In genomic region chr2:59680863-59681262, GRCh38 we compare ENCODE assay signal across 17 cellular contexts.
DNase-seq lines count a peak whose midpoint lies in the region; ATAC-seq, FAIRE-seq and TF ChIP-seq lines count a peak whose summit lies in the region.
"Had no signal": no experiment of that assay in that cellular context is flagged by ENCODE, and none has a peak within 500 bp of the region (broad histone marks: within the 10 kb centered on the region; RNA-seq: fewer than 3 reads in every experiment).

No MANE protein-coding gene starts in this region.

- no TSS peak for BruUV-seq in GM12878 (replicated peaks; lab: Mats Ljungman, UMichigan)

- no peak overlapping the region for H3K4me2 ChIP-seq in GM12878 (ENCODE audit: control insufficient read depth, insufficient read depth)

- H3K4me1 Mint-ChIP-seq in activated CD4-positive, alpha-beta memory T cell treated with anti-CD3 and anti-CD28 coated beads, Interleukin-2, amount 10 ng/mL, durations not matched to agents 7 days and 5 days = no peaks in the 10 kb centered on the region

- H3K27ac ChIP-seq in GM12878 (ENCODE audit: control insufficient read depth, insufficient read depth) = no peak overlapping the region

- WGBS in GM12878 (ENCODE audit: insufficient coverage, insufficient replicate concordance, low lambda C conversion rate, missing lambda C conversion rate) = 94% methylated on average over 1 of the region's 1 CpG

- TF ChIP-seq EP300 in GM12878 (IDR thresholded peaks at IDR 0.05; ENCODE audit: borderline replicate concordance in 1 of 2, control insufficient read depth in 1 of 2, low read depth in 2 of 2, low read length in 2 of 2) = no peak

- H4K20me1 ChIP-seq in GM12878 (ENCODE audit: control insufficient read depth, insufficient read depth) = no peaks in the 10 kb centered on the region

- H3K4me1 ChIP-seq in GM12878 (ENCODE audit: control insufficient read depth, insufficient read depth, low read length) = no peaks in the 10 kb centered on the region

- SMC1A ChIA-PET in GM12878 (lab: Charles Lee; ENCODE audit: uncharacterized antibody, unreplicated experiment) = no interaction called here

- in situ Hi-C loops in GM12878 (cut with MboI) = no loop called here

- TF ChIP-seq RAD21 in GM12878 (IDR thresholded peaks at IDR 0.05; ENCODE audit: insufficient read depth, low read depth, low read length) = no peak

- no peak overlapping the region for H3K9ac ChIP-seq in GM12878 (ENCODE audit: control insufficient read depth, insufficient read depth, low read length)

- H3K27me3 Mint-ChIP-seq in activated CD4-positive, alpha-beta memory T cell treated with anti-CD3 and anti-CD28 coated beads, Interleukin-2, amount 10 ng/mL, durations not matched to agents 7 days and 5 days = no peaks in the 10 kb centered on the region

- POLR2A ChIA-PET in GM12878 (lab: Charles Lee) = no interaction called here
- POLR2A ChIA-PET in activated CD4-positive, alpha-beta memory T cell treated with anti-CD3 and anti-CD28 coated beads, Interleukin-2, amount 10 ng/mL, durations not matched to agents 7 days and 5 days (lab: Charles Lee) = no interaction called here

- H3K4me3 Mint-ChIP-seq in activated CD4-positive, alpha-beta memory T cell treated with anti-CD3 and anti-CD28 coated beads, Interleukin-2, amount 10 ng/mL, durations not matched to agents 7 days and 5 days = no peak overlapping the region
- H3K4me3 Mint-ChIP-seq: CD4-positive, alpha-beta T cell had no signal

- no peaks in the 10 kb centered on the region for H3K9me3 ChIP-seq in GM12878 (replicated peaks; ENCODE audit: control insufficient read depth, insufficient read depth, low read length)

- H3K4me3 ChIP-seq in GM12878 = no peak overlapping the region

- intact Hi-C loops in GM12878 (cut with micrococcal nuclease; ENCODE audit: unreplicated experiment) = no loop called here

- H3K27ac Mint-ChIP-seq in activated CD4-positive, alpha-beta memory T cell treated with anti-CD3 and anti-CD28 coated beads, Interleukin-2, amount 10 ng/mL, durations not matched to agents 7 days and 5 days = no peak overlapping the region
- H3K27ac Mint-ChIP-seq: CD4-positive, alpha-beta T cell had no signal

- ATAC-seq in GM12878 = no peak

- H3K36me3 ChIP-seq in GM12878 (ENCODE audit: control insufficient read depth in 2 of 2, insufficient read depth in 2 of 2, low read length in 1 of 2) = no peaks in the 10 kb centered on the region

- RAD21 ChIA-PET in GM12878 (lab: Charles Lee; ENCODE audit: unreplicated experiment) = no interaction called here

- no peaks in the 10 kb centered on the region for H3K36me3 Mint-ChIP-seq in activated CD4-positive, alpha-beta memory T cell treated with anti-CD3 and anti-CD28 coated beads, Interleukin-2, amount 10 ng/mL, durations not matched to agents 7 days and 5 days (ENCODE audit: low read depth)

- CTCF ChIA-PET in GM12878 (lab: Yijun Ruan, JAX) = no interaction called here
- CTCF ChIA-PET in activated CD4-positive, alpha-beta memory T cell treated with anti-CD3 and anti-CD28 coated beads, Interleukin-2, amount 10 ng/mL, durations not matched to agents 7 days and 5 days (lab: Charles Lee) = no interaction called here

- FAIRE-seq in GM12878 (lab: Jason Lieb, UNC) = peak; percentile 47

- no peak overlapping the region for H2AFZ ChIP-seq in GM12878 (ENCODE audit: control insufficient read depth, low read depth, low read length)

- no peaks in the 10 kb centered on the region for H3K79me2 ChIP-seq in GM12878 (ENCODE audit: control insufficient read depth, insufficient read depth, low read length)

- H3K27me3 ChIP-seq in GM12878 (replicated peaks in 1 of 2; ENCODE audit: control insufficient read depth in 2 of 2, insufficient read depth in 2 of 2, low read length in 1 of 2) = no peaks in the 10 kb centered on the region; a peak in 1 of 4 replicates

- no peak for TF ChIP-seq CTCF in GM12878 (IDR thresholded peaks at IDR 0.05 in 2 of 3, conservative IDR thresholded peaks at IDR 0.05 in 1 of 3; ENCODE audit: control insufficient read depth in 2 of 3, extremely low read depth in 1 of 3, insufficient read depth in 1 of 3, low read depth in 3 of 3, low read length in 3 of 3)

- H3K9me3 Mint-ChIP-seq in activated CD4-positive, alpha-beta memory T cell treated with anti-CD3 and anti-CD28 coated beads, Interleukin-2, amount 10 ng/mL, durations not matched to agents 7 days and 5 days = peaks cover 5% of the 10 kb centered on the region

- no peak for TF ChIP-seq POLR2A in GM12878 (IDR thresholded peaks at IDR 0.05; ENCODE audit: low read depth, low read length)

- DNase-seq in DMS79 treated with DMSO at 0.1 percent for 48 hours (lab: John Stamatoyannopoulos, UW) = peak; percentile 62
- peak; percentile 11 for DNase-seq in M059J (ENCODE audit: low read depth)
- DNase-seq in GM12878 (ENCODE audit: low read depth, low spot score) = no peak
- peak; percentile 24 for DNase-seq in myocyte (ENCODE audit: low read depth)
- DNase-seq in SKM-1 (lab: John Stamatoyannopoulos, UW; ENCODE audit: unreplicated experiment) = no peak
- DNase-seq in activated CD4-positive, alpha-beta memory T cell treated with anti-CD3 and anti-CD28 coated beads, Interleukin-2, amount 10 ng/mL, durations not matched to agents 7 days and 5 days = no peak
- DNase-seq in cerebellar cortex (ENCODE audit: low spot score) = no peak
- DNase-seq: ACHN; Calu3; CD4-positive, alpha-beta T cell; GDM1; GOT3; KG1; NCI-H1417; NCI-H2081 treated with DMSO at 0.1 percent for 48 hours; NCI-H226; SHP77 had no signal

TF ChIP-seq in GM12878, 131 proteins besides CTCF, POLR2A, EP300 and RAD21:
- TF ChIP-seq SMAD5 (IDR thresholded peaks at IDR 0.05; ENCODE audit: low read depth) (no peak), IRF5 (IDR thresholded peaks at IDR 0.05; ENCODE audit: borderline replicate concordance) (no peak), JUND (IDR thresholded peaks at IDR 0.05; ENCODE audit: low read depth, low read length) (no peak), USF1 (IDR thresholded peaks at IDR 0.05; ENCODE audit: borderline replicate concordance, extremely low read length, insufficient read depth, low read depth, low read length) (no peak), RELA (IDR thresholded peaks at IDR 0.05; ENCODE audit: borderline replicate concordance, partially characterized antibody) (no peak), ESRRA (IDR thresholded peaks at IDR 0.05; ENCODE audit: low read length) (no peak), PBX3 (IDR thresholded peaks at IDR 0.05; ENCODE audit: insufficient replicate concordance, low read depth, low read length) (no peak), ZNF24 (IDR thresholded peaks at IDR 0.05) (no peak), ZNF217 (IDR thresholded peaks at IDR 0.05) (no peak), IKZF2 (IDR thresholded peaks at IDR 0.05) (no peak), MEF2B (IDR thresholded peaks at IDR 0.05; ENCODE audit: partially characterized antibody, poor library complexity, severe bottlenecking) (no peak), SMARCA5 (IDR thresholded peaks at IDR 0.05) (no peak), MAX (IDR thresholded peaks at IDR 0.05; ENCODE audit: low read depth, low read length) (no peak)

Comparison
In these comparisons a context has a peak if more than half of its experiments do, and no peak if none do; other contexts are left out.
1. DNase-seq: peak in DMS79 treated with DMSO at 0.1 percent for 48 hours (single experiment), M059J (single experiment) and myocyte (single experiment); none in GM12878 (single experiment), SKM-1 (single experiment), activated CD4-positive, alpha-beta memory T cell treated with anti-CD3 and anti-CD28 coated beads, Interleukin-2, amount 10 ng/mL, durations not matched to agents 7 days and 5 days (single experiment) and cerebellar cortex (single experiment).